15 cellular contexts compared by ENCODE assay signal in genomic region chr11:27241316-27242122, GRCh38.
DNase-seq lines count a peak whose midpoint lies in the region; ATAC-seq and TF ChIP-seq lines count a peak whose summit lies in the region.
"Had no signal": no experiment of that assay in that cellular context is flagged by ENCODE, and none has a peak within 500 bp of the region (broad histone marks: within the 10 kb centered on the region; RNA-seq: fewer than 3 reads in every experiment).

No MANE protein-coding gene starts in this region.

- H3K27me3 ChIP-seq in brain microvascular endothelial cell (replicated peaks) (no peaks in the 10 kb centered on the region), kidney epithelial cell (ENCODE audit: control insufficient read depth, insufficient read depth, low read length) (no peaks in the 10 kb centered on the region)

- H3K27ac ChIP-seq in brain microvascular endothelial cell: peak overlapping the region; percentile 38

- in situ Hi-C loops in Caki2 (cut with HindIII; ENCODE audit: low pct_unique_long_range_greater_than_20kb, low sequenced_read_pairs): no loop called here
- in situ Hi-C loops in brain microvascular endothelial cell (cut with HindIII; ENCODE audit: low pct_ligation_motif_present, low sequenced_read_pairs): no loop called here

- no peak for TF ChIP-seq CTCF in brain microvascular endothelial cell (IDR thresholded peaks at IDR 0.05; ENCODE audit: low read depth, low read length, missing control alignments)
- no peak for TF ChIP-seq CTCF in kidney epithelial cell (IDR thresholded peaks at IDR 0.05; ENCODE audit: insufficient read depth, low read length, poor library complexity, severe bottlenecking)
- no peak for TF ChIP-seq CTCF in omental fat pad (IDR thresholded peaks at IDR 0.05)

- no peak overlapping the region for H3K4me3 ChIP-seq in brain microvascular endothelial cell (ENCODE audit: low read depth, low read length)
- no peak overlapping the region for H3K4me3 ChIP-seq in kidney epithelial cell (ENCODE audit: low read depth, low read length)

- H3K36me3 ChIP-seq in brain microvascular endothelial cell (replicated peaks) (no peaks in the 10 kb centered on the region), kidney epithelial cell (ENCODE audit: control insufficient read depth, insufficient read depth, low read length) (no peaks in the 10 kb centered on the region)

- peak; percentile 61 for DNase-seq in Caki2 (ENCODE audit: low read depth)
- peak; percentile 22 for DNase-seq in NCI-H460 (ENCODE audit: extremely low read depth, low read depth)
- peak; percentile 64 for DNase-seq in brain microvascular endothelial cell
- DNase-seq in kidney epithelial cell (ENCODE audit: low read depth): peak; percentile 56
- no peak for DNase-seq in DMS153 treated with DMSO at 0.1 percent for 48 hours (lab: John Stamatoyannopoulos, UW; ENCODE audit: unreplicated experiment)
- no peak for DNase-seq in omental fat pad (ENCODE audit: low spot score)
- no peak for DNase-seq in CD1c-positive myeloid dendritic cell (ENCODE audit: extremely low spot score)
- DNase-seq: Calu3; central memory CD4-positive, alpha-beta T cell; left cardiac atrium; NCI-H1694; T-cell had no signal

- no peak for ATAC-seq in omental fat pad (ENCODE audit: low FRiP score)
- no peak for ATAC-seq in HG02623 (IDR thresholded peaks at IDR 0.05; ENCODE audit: unreplicated experiment)
- ATAC-seq: natural killer cell treated with Interleukin-12 subunit alpha and Interleukin-12 subunit beta and Interleukin-15 and Interleukin-18, amount 100 ng/mL, for 72 hours; sciatic nerve; T-cell had no signal

Comparison
In these comparisons a context has a peak if more than half of its experiments do, and no peak if none do; other contexts are left out.
1. DNase-seq: peak in Caki2 (single experiment), NCI-H460 (single experiment), brain microvascular endothelial cell (single experiment) and kidney epithelial cell (single experiment); none in DMS153 treated with DMSO at 0.1 percent for 48 hours (single experiment), omental fat pad (single experiment) and CD1c-positive myeloid dendritic cell (single experiment).